ENCODE assay signal across 14 cellular contexts in genomic region chr16:4142268-4142667, GRCh38. TPM values are rescaled to one million over a fixed set of nuclear protein-coding genes. Genes with fewer than 3 reads are reported as not detected.
DNase-seq lines count a peak whose midpoint lies in the region; ATAC-seq and TF ChIP-seq lines count a peak whose summit lies in the region.
"Had no signal": no experiment of that assay in that cellular context is flagged by ENCODE, and none has a peak within 500 bp of the region (broad histone marks: within the 10 kb centered on the region; RNA-seq: fewer than 3 reads in every experiment).

No MANE protein-coding gene starts in this region.

- no peaks in the 10 kb centered on the region for H3K36me3 Mint-ChIP-seq in activated T-helper 17 cell treated with anti-CD3 and anti-CD28 coated beads, Interleukin-2, amount 50 U/mL, for 72 hours (ENCODE audit: low read depth)
- no peaks in the 10 kb centered on the region for H3K36me3 Mint-ChIP-seq in natural killer cell

- ATAC-seq in activated T-helper 17 cell treated with anti-CD3 and anti-CD28 coated beads, Interleukin-2, amount 50 U/mL, for 72 hours (replicated peaks), result peak; percentile 75
- ATAC-seq in natural killer cell (peak; percentile 80 to 92 (median 88)), HG03442 (IDR thresholded peaks at IDR 0.05; ENCODE audit: unreplicated experiment) (no peak)
- ATAC-seq: gastrocnemius medialis, left lobe of liver had no signal

- intact Hi-C loops in natural killer cell (cut with micrococcal nuclease), result no loop called here

- H3K4me1 Mint-ChIP-seq in activated T-helper 17 cell treated with anti-CD3 and anti-CD28 coated beads, Interleukin-2, amount 50 U/mL, for 72 hours, result peaks cover 6% of the 10 kb centered on the region
- H3K4me1 Mint-ChIP-seq in natural killer cell, result peaks cover 0 to 5% of the 10 kb centered on the region in 2 donors

- no peak for TF ChIP-seq CTCF in natural killer cell (IDR thresholded peaks at IDR 0.05)

- peak overlapping the region; percentile 61 for H3K27ac Mint-ChIP-seq in activated T-helper 17 cell treated with anti-CD3 and anti-CD28 coated beads, Interleukin-2, amount 50 U/mL, for 72 hours
- H3K27ac Mint-ChIP-seq in natural killer cell, result peak overlapping the region in 1 of 2 donors; percentile 13

- DNase-seq in activated CD4-positive, alpha-beta T cell treated with anti-CD3 and anti-CD28 coated beads for 1 hour, result peak; percentile 9
- DNase-seq in activated CD4-positive, alpha-beta T cell treated with anti-CD3 and anti-CD28 coated beads for 48 hours, result no peak
- DNase-seq in MV-4-11 (lab: John Stamatoyannopoulos, UW) (peak; percentile 96), natural killer cell (no peak), NCI-H748 (lab: John Stamatoyannopoulos, UW; ENCODE audit: unreplicated experiment) (no peak), NCI-H748 treated with DMSO at 0.1 percent for 48 hours (lab: John Stamatoyannopoulos, UW) (no peak)
- DNase-seq: gastrocnemius medialis, MM.1S, NCI-H510A treated with DMSO at 0.1 percent for 48 hours, SW 1271, transverse colon had no signal

- no peaks in the 10 kb centered on the region for H3K9me3 Mint-ChIP-seq in activated T-helper 17 cell treated with anti-CD3 and anti-CD28 coated beads, Interleukin-2, amount 50 U/mL, for 72 hours
- no peaks in the 10 kb centered on the region for H3K9me3 Mint-ChIP-seq in natural killer cell

- H3K4me3 Mint-ChIP-seq in activated T-helper 17 cell treated with anti-CD3 and anti-CD28 coated beads, Interleukin-2, amount 50 U/mL, for 72 hours, result no peak overlapping the region
- H3K4me3 Mint-ChIP-seq in natural killer cell, result no peak overlapping the region

- H3K27me3 Mint-ChIP-seq in activated T-helper 17 cell treated with anti-CD3 and anti-CD28 coated beads, Interleukin-2, amount 50 U/mL, for 72 hours, result no peaks in the 10 kb centered on the region
- H3K27me3 Mint-ChIP-seq in natural killer cell (ENCODE audit: low read depth in 2 of 2), result peaks cover 0 to 4% of the 10 kb centered on the region in 2 donors

RNA-seq across cellular contexts. Expression of gene ADCY9, which starts 26.0 kb away (rescaled TPM):
- 1 to 10 TPM; 4.1 to 9.4 TPM for total RNA-seq in activated T-helper 17 cell treated with anti-CD3 and anti-CD28 coated beads, Interleukin-2, amount 50 U/mL, for 72 hours
- 10 to 100 TPM; 28.0 to 52.4 (median 38.3) TPM for total RNA-seq in natural killer cell

Comparison
In these comparisons a context has a peak if more than half of its experiments do, and no peak if none do; other contexts are left out.
1. DNase-seq: peak in activated CD4-positive, alpha-beta T cell treated with anti-CD3 and anti-CD28 coated beads for 1 hour (single experiment) and MV-4-11 (single experiment); none in activated CD4-positive, alpha-beta T cell treated with anti-CD3 and anti-CD28 coated beads for 48 hours (single experiment), natural killer cell (single experiment), NCI-H748 (single experiment) and NCI-H748 treated with DMSO at 0.1 percent for 48 hours (single experiment).